1 cellular context compared by ENCODE assay signal in genomic region chr17:58289869-58290268, GRCh38.
TF ChIP-seq lines count a peak whose summit lies in the region.

No MANE protein-coding gene starts in this region.

TF ChIP-seq in K562, 482 proteins besides CTCF, POLR2A, EP300 and RAD21 (continues in another document):
- TF ChIP-seq BACH1 (tag; IDR thresholded peaks at IDR 0.05) (peak; percentile 90), CHD2 (IDR thresholded peaks at IDR 0.05; ENCODE audit: low read depth, low read length) (no peak), PTTG1 (tag; IDR thresholded peaks at IDR 0.05; ENCODE audit: low read depth) (no peak), ARID1B (IDR thresholded peaks at IDR 0.05) (peak; percentile 89), HNRNPUL1 (IDR thresholded peaks at IDR 0.05; ENCODE audit: low read length) (no peak), MNT (conservative IDR thresholded peaks at IDR 0.05) (0 out of 4 replicates have a peak, but pooled peaks of 1 of the 2 experiments have one; percentile 21), SOX6 (IDR thresholded peaks at IDR 0.05) (peak; percentile 80), MAFF (IDR thresholded peaks at IDR 0.05; ENCODE audit: low read length) (peak; percentile 97), MTA1 (IDR thresholded peaks at IDR 0.05; ENCODE audit: borderline replicate concordance) (no peak), ARID3B (CRISPR knock-in tag; IDR thresholded peaks at IDR 0.05; ENCODE audit: borderline replicate concordance) (no peak), ATF7 (IDR thresholded peaks at IDR 0.05) (no peak), FOSL1 (tag; conservative IDR thresholded peaks at IDR 0.05) (no peak), ZNF384 (IDR thresholded peaks at IDR 0.05; ENCODE audit: low read depth, low read length) (peak; percentile 75), JUND (IDR thresholded peaks at IDR 0.05; ENCODE audit: borderline replicate concordance, low read depth, low read length) (peak; percentile 34; the same call in 1 of the 2 replicates), JUND (tag; IDR thresholded peaks at IDR 0.05; ENCODE audit: borderline replicate concordance, low read depth, low read length) (no peak; the same call in 2 of the 3 replicates), RFX5 (IDR thresholded peaks at IDR 0.05; ENCODE audit: low read depth, low read length) (no peak), THAP12 (CRISPR knock-in tag; IDR thresholded peaks at IDR 0.05) (no peak), NCOA6 (IDR thresholded peaks at IDR 0.05) (no peak), SLC30A9 (CRISPR knock-in tag; IDR thresholded peaks at IDR 0.05) (no peak), NFE2 (IDR thresholded peaks at IDR 0.05; ENCODE audit: low read depth) (peak; percentile 97), NFIC (IDR thresholded peaks at IDR 0.05) (peak; percentile 97), NCOR1 (IDR thresholded peaks at IDR 0.05) (peak; percentile 59), SMARCE1 (IDR thresholded peaks at IDR 0.05) (peak; percentile 76), NFIX (CRISPR knock-in tag; IDR thresholded peaks at IDR 0.05; ENCODE audit: low read depth) (peak; percentile 23; the same call in 1 of the 2 replicates), EWSR1 (IDR thresholded peaks at IDR 0.05; ENCODE audit: borderline replicate concordance, low read depth, partially characterized antibody) (no peak), TEAD4 (IDR thresholded peaks at IDR 0.05; ENCODE audit: low read length) (peak; percentile 82), TEAD4 (CRISPR knock-in tag; IDR thresholded peaks at IDR 0.05; ENCODE audit: borderline replicate concordance) (no peak), TCF3 (CRISPR knock-in tag; IDR thresholded peaks at IDR 0.05) (peak; percentile 72), CBFA2T2 (conservative IDR thresholded peaks at IDR 0.05) (peak; percentile 66), MEIS2 (IDR thresholded peaks at IDR 0.05; ENCODE audit: partially characterized antibody) (peak; percentile 97), ZNF766 (CRISPR knock-in tag; conservative IDR thresholded peaks at IDR 0.05) (no peak), TEAD1 (CRISPR knock-in tag; IDR thresholded peaks at IDR 0.05) (no peak), ZBTB43 (CRISPR knock-in tag; IDR thresholded peaks at IDR 0.05) (no peak), DPF2 (IDR thresholded peaks at IDR 0.05) (peak; percentile 86), ZFP1 (CRISPR knock-in tag; IDR thresholded peaks at IDR 0.05) (no peak), MAFK (IDR thresholded peaks at IDR 0.05; ENCODE audit: low read length) (peak; percentile 93), GATAD2B (IDR thresholded peaks at IDR 0.05; ENCODE audit: borderline replicate concordance) (no peak), MAFG (tag; conservative IDR thresholded peaks at IDR 0.05) (peak; percentile 96), ZNF316 (IDR thresholded peaks at IDR 0.05) (peak; percentile 99), ATF2 (CRISPR knock-in tag; IDR thresholded peaks at IDR 0.05) (no peak), TARDBP (IDR thresholded peaks at IDR 0.05) (no peak), C11orf30 (IDR thresholded peaks at IDR 0.05; ENCODE audit: low read depth) (peak; percentile 98), MECOM (CRISPR knock-in tag; IDR thresholded peaks at IDR 0.05) (peak; percentile 85), ZNF324 (CRISPR knock-in tag; IDR thresholded peaks at IDR 0.05) (no peak), CREM (IDR thresholded peaks at IDR 0.05; ENCODE audit: low read depth) (no peak), NR2F6 (CRISPR knock-in tag; IDR thresholded peaks at IDR 0.05) (no peak), ZBTB2 (IDR thresholded peaks at IDR 0.05) (peak; percentile 16; the same call in 1 of the 2 replicates), ZEB2 (IDR thresholded peaks at IDR 0.05) (peak; percentile 94), HOXB6 (CRISPR knock-in tag; IDR thresholded peaks at IDR 0.05; ENCODE audit: borderline replicate concordance) (no peak)
- TF ChIP-seq, protein P1, sequence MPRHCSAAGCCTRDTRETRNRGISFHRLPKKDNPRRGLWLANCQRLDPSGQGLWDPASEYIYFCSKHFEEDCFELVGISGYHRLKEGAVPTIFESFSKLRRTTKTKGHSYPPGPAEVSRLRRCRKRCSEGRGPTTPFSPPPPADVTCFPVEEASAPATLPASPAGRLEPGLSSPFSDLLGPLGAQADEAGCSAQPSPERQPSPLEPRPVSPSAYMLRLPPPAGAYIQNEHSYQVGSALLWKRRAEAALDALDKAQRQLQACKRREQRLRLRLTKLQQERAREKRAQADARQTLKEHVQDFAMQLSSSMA (CRISPR knock-in tag; IDR thresholded peaks at IDR 0.05), result no peak
- TF ChIP-seq, protein P2, sequence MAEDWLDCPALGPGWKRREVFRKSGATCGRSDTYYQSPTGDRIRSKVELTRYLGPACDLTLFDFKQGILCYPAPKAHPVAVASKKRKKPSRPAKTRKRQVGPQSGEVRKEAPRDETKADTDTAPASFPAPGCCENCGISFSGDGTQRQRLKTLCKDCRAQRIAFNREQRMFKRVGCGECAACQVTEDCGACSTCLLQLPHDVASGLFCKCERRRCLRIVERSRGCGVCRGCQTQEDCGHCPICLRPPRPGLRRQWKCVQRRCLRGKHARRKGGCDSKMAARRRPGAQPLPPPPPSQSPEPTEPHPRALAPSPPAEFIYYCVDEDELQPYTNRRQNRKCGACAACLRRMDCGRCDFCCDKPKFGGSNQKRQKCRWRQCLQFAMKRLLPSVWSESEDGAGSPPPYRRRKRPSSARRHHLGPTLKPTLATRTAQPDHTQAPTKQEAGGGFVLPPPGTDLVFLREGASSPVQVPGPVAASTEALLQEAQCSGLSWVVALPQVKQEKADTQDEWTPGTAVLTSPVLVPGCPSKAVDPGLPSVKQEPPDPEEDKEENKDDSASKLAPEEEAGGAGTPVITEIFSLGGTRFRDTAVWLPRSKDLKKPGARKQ (CRISPR knock-in tag; IDR thresholded peaks at IDR 0.05), result no peak
- TF ChIP-seq, protein P3, sequence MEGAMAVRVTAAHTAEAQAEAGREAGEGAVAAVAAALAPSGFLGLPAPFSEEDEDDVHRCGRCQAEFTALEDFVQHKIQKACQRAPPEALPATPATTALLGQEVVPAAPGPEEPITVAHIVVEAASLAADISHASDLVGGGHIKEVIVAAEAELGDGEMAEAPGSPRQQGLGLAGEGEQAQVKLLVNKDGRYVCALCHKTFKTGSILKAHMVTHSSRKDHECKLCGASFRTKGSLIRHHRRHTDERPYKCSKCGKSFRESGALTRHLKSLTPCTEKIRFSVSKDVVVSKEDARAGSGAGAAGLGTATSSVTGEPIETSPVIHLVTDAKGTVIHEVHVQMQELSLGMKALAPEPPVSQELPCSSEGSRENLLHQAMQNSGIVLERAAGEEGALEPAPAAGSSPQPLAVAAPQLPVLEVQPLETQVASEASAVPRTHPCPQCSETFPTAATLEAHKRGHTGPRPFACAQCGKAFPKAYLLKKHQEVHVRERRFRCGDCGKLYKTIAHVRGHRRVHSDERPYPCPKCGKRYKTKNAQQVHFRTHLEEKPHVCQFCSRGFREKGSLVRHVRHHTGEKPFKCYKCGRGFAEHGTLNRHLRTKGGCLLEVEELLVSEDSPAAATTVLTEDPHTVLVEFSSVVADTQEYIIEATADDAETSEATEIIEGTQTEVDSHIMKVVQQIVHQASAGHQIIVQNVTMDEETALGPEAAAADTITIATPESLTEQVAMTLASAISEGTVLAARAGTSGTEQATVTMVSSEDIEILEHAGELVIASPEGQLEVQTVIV (CRISPR knock-in tag; IDR thresholded peaks at IDR 0.05; ENCODE audit: borderline replicate concordance), result no peak
- TF ChIP-seq, protein P4, sequence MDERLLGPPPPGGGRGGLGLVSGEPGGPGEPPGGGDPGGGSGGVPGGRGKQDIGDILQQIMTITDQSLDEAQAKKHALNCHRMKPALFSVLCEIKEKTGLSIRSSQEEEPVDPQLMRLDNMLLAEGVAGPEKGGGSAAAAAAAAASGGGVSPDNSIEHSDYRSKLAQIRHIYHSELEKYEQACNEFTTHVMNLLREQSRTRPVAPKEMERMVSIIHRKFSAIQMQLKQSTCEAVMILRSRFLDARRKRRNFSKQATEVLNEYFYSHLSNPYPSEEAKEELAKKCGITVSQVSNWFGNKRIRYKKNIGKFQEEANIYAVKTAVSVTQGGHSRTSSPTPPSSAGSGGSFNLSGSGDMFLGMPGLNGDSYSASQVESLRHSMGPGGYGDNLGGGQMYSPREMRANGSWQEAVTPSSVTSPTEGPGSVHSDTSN (CRISPR knock-in tag; IDR thresholded peaks at IDR 0.05; ENCODE audit: low read depth), result peak; percentile 71
- TF ChIP-seq, protein P4 (tag; conservative IDR thresholded peaks at IDR 0.05; ENCODE audit: low read depth), result peak; percentile 92
